In the genomic region with DNA sequence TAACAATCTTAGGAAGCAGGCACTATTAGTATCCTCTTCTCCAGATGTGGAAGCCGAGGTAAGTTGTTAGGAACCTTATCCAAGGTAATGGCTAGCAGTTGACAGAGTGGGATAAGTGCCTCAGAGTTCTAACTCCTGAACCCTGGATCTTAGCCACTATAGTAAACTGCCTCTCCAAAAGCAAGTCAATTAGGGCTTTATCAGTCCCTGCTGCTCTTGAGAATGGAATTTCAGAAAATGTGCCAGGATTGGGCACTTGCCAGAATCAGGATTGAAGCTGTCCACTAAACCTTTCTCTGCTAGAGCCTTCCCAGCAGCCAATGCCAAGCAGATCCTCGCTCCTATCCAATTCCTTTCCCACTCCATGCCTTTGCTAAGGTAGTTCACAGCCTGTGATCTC, we compare ENCODE assay signal across 22 cellular contexts.
"Had no signal": no experiment of that assay in that cellular context is flagged by ENCODE, and none has a peak within 500 bp of the region (broad histone marks: within the 10 kb centered on the region; RNA-seq: fewer than 3 reads in every experiment).

No MANE protein-coding gene starts in this region.

- H3K4me1 ChIP-seq: gastrocnemius medialis, spleen had no signal

- DNase-seq: activated B cell treated with CpG ODN at 0.5 μM for 24 hours; activated CD4-positive, alpha-beta T cell treated with anti-CD3 and anti-CD28 coated beads for 36 hours; activated CD4-positive, alpha-beta T cell treated with anti-CD3 and anti-CD28 coated beads, Interleukin-2, amount 50 U/mL, for 4 hours; activated CD8-positive, alpha-beta memory T cell treated with anti-CD3 and anti-CD28 coated beads for 24 hours; activated CD8-positive, alpha-beta memory T cell treated with anti-CD3 and anti-CD28 coated beads, Interleukin-2, amount 50 U/mL, for 4 hours; activated naive CD4-positive, alpha-beta T cell treated with Interleukin-2 at 50 U/mL for 16 hours; activated naive CD8-positive, alpha-beta T cell treated with anti-CD3 and anti-CD28 coated beads for 36 hours; activated T-cell treated with anti-CD3 and anti-CD28 coated beads, Interleukin-2, amount 50 U/mL, for 48 hours; effector CD4-positive, alpha-beta T cell; gastrocnemius medialis; head of caudate nucleus; islet precursor cell; left colon; mammary epithelial cell; natural killer cell; spleen; stimulated activated CD4-positive, alpha-beta T cell treated with anti-CD3 and anti-CD28 coated beads, Interleukin-4, amount 100 ng/mL, for 1 hour; stimulated activated naive CD4-positive, alpha-beta T cell; T-helper 17 cell; upper lobe of left lung had no signal

- H3K36me3 ChIP-seq: gastrocnemius medialis, spleen, thoracic aorta, upper lobe of left lung had no signal

- H3K27me3 ChIP-seq: gastrocnemius medialis, spleen, upper lobe of left lung had no signal

- H3K9me3 ChIP-seq: gastrocnemius medialis, thoracic aorta, upper lobe of left lung had no signal

- H3K4me3 ChIP-seq: gastrocnemius medialis, spleen, thoracic aorta, upper lobe of left lung had no signal

- ATAC-seq: activated CD4-positive, alpha-beta T cell treated with anti-CD3 and anti-CD28 coated beads for 36 hours; esophagus mucosa; gastrocnemius medialis; left colon; natural killer cell; T-helper 17 cell had no signal

- H3K27ac ChIP-seq: gastrocnemius medialis, spleen, thoracic aorta, upper lobe of left lung had no signal
